8 cellular contexts compared by ENCODE assay signal in the genomic region with DNA sequence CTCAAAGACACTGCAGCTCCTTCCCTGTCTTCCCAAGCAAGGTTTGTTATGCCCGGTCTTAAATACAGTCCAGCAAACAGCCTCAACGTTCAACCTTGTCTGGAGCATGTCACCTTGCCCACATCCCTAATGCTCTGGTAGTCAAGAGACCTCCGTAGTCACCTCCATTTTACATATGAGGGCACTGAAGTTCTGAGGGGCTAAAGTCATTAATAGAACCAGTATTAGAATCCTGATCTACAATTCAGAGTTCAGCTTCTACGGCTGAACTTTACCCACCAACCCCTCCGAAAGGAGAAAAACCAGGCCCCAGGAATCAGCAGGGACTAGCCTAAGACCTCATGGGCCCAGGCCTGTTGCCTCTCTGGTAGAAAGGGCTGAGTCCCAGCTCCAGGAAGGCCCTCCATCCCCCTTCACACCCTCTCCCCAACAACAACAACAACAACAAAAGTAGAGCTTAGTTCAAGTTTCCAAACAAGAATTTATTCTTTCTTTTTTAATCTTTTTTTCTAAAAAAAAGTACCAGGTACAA. TPM values are rescaled to one million over a fixed set of nuclear protein-coding genes. Genes with fewer than 3 reads are reported as not detected.
DNase-seq lines count a peak whose midpoint lies in the region; ATAC-seq lines count a peak whose summit lies in the region.

No MANE protein-coding gene starts in this region.

- DNase-seq in stimulated activated naive CD8-positive, alpha-beta T cell treated with anti-CD3 and anti-CD28 coated beads, Interleukin-15, Interleukin-2, amounts not matched to agents 100 U/mL and 50 U/mL, for 24 hours: no peak
- DNase-seq in caudate nucleus (lab: John Stamatoyannopoulos, UW) (no peak), cerebellar cortex (ENCODE audit: low spot score) (no peak), dermis blood vessel endothelial cell (no peak)
- no peak for DNase-seq in stimulated activated CD4-positive, alpha-beta T cell treated with anti-CD3 and anti-CD28 coated beads, Interleukin-12 subunit alpha, Interleukin-12 subunit beta, amount 100 ng/mL, for 4 hours

- H3K36me3 Mint-ChIP-seq in stimulated activated naive CD8-positive, alpha-beta T cell treated with anti-CD3 and anti-CD28 coated beads, Interleukin-15, Interleukin-2, amounts not matched to agents 100 ng/mL and 50 ng/mL, for 24 hours (ENCODE audit: low read depth): peaks cover 39% of the 10 kb centered on the region

- peak overlapping the region; percentile 94 for H3K27ac Mint-ChIP-seq in stimulated activated naive CD8-positive, alpha-beta T cell treated with anti-CD3 and anti-CD28 coated beads, Interleukin-15, Interleukin-2, amounts not matched to agents 100 ng/mL and 50 ng/mL, for 24 hours

- H3K27me3 ChIP-seq in mononuclear cell (ENCODE audit: insufficient read depth, low read length): no peaks in the 10 kb centered on the region

- peak overlapping the region; percentile 95 for H3K27ac ChIP-seq in caudate nucleus (ENCODE audit: low read depth, low read length)

- H3K27me3 Mint-ChIP-seq in stimulated activated naive CD8-positive, alpha-beta T cell treated with anti-CD3 and anti-CD28 coated beads, Interleukin-15, Interleukin-2, amounts not matched to agents 100 ng/mL and 50 ng/mL, for 24 hours: no peaks in the 10 kb centered on the region

- H3K4me1 Mint-ChIP-seq in stimulated activated naive CD8-positive, alpha-beta T cell treated with anti-CD3 and anti-CD28 coated beads, Interleukin-15, Interleukin-2, amounts not matched to agents 100 ng/mL and 50 ng/mL, for 24 hours (ENCODE audit: low read depth): peaks cover 33% of the 10 kb centered on the region

- H3K4me1 ChIP-seq in mononuclear cell (ENCODE audit: insufficient read depth, low read length): peaks cover 24% of the 10 kb centered on the region

- no peak for ATAC-seq in stimulated activated naive CD8-positive, alpha-beta T cell treated with anti-CD3 and anti-CD28 coated beads, Interleukin-15, Interleukin-2, amounts not matched to agents 100 U/mL and 50 U/mL, for 24 hours
- no peak for ATAC-seq in GM18873 (IDR thresholded peaks at IDR 0.05; ENCODE audit: low FRiP score, unreplicated experiment)

- H3K9me3 Mint-ChIP-seq in stimulated activated naive CD8-positive, alpha-beta T cell treated with anti-CD3 and anti-CD28 coated beads, Interleukin-15, Interleukin-2, amounts not matched to agents 100 ng/mL and 50 ng/mL, for 24 hours: no peaks in the 10 kb centered on the region

- H3K4me3 Mint-ChIP-seq in stimulated activated naive CD8-positive, alpha-beta T cell treated with anti-CD3 and anti-CD28 coated beads, Interleukin-15, Interleukin-2, amounts not matched to agents 100 ng/mL and 50 ng/mL, for 24 hours: peak overlapping the region; percentile 96

- peak overlapping the region; percentile 79 for H3K4me3 ChIP-seq in mononuclear cell (ENCODE audit: low read length)

- H3K9me3 ChIP-seq in mononuclear cell (ENCODE audit: low read depth, low read length): no peaks in the 10 kb centered on the region

RNA-seq across cellular contexts. Expression of a gene that starts 0.8 kb away (rescaled TPM):
- total RNA-seq in mononuclear cell (23.4 TPM), dermis blood vessel endothelial cell (202 and 215 TPM in 2 replicates)

RNA-seq across cellular contexts. Expression of a gene that starts 7.3 kb away (rescaled TPM):
- total RNA-seq in mononuclear cell (8.7 TPM), dermis blood vessel endothelial cell (11.9 and 18.0 TPM in 2 replicates)

RNA-seq across cellular contexts. Expression of a gene that starts 11.9 kb away (rescaled TPM):
- 15.2 TPM for total RNA-seq in mononuclear cell
- 15.8 and 26.8 TPM in 2 replicates for total RNA-seq in dermis blood vessel endothelial cell

RNA-seq across cellular contexts. Expression of a gene that starts 24.0 kb away (rescaled TPM):
- total RNA-seq in mononuclear cell: 6.9 TPM
- total RNA-seq in dermis blood vessel endothelial cell: 15.3 and 28.6 TPM in 2 replicates

RNA-seq across cellular contexts. Expression of a gene that starts 31.3 kb away (rescaled TPM):
- 166 TPM for total RNA-seq in mononuclear cell
- total RNA-seq in dermis blood vessel endothelial cell: 409 and 588 TPM in 2 replicates
